8 cellular contexts compared by ENCODE assay signal in the genomic region with DNA sequence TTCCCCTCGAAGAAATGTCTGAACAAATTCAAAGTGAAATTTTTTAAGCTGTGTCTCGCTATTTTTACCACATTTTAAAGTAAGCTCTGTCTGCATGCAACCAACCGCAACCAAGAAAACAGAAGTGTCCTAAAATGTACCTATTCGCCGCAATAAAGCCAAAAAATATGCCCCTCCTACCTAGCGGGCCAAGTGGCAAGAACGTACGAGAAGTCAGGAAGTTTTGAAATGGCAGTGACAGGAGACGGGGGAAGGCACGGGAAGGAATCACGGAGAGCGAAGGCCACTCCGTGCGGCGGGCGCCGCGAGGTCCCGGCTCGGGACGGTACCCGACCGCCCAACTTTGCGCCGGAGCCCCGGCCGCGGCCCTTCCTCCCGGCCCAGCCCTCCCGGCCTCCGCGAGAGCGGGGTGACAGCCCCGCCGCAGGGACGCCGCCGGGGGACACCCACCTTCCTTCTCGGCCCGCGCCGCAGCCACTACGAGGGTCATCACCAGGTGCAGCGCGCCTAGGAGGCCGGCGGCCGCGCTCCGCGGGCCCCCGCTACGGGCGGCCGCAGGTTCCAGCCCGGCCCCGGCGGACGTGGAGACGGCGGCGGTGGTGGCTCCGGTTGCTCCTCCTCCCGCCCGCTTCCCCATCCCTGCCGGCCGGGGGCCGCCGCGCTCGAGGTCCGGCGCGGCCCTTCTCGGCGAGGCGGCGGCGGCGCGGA. TPM values are rescaled to one million over a fixed set of nuclear protein-coding genes. Genes with fewer than 3 reads are reported as not detected.
DNase-seq lines count a peak whose midpoint lies in the region; ATAC-seq lines count a peak whose summit lies in the region.

No MANE protein-coding gene starts in this region.

- peak overlapping the region; percentile 96 for H3K27ac Mint-ChIP-seq in activated CD4-positive, alpha-beta memory T cell treated with anti-CD3 and anti-CD28 coated beads, Interleukin-2, amount 10 ng/mL, durations not matched to agents 7 days and 5 days

- H3K4me3 ChIP-seq in endocrine pancreas (ENCODE audit: control insufficient read depth, insufficient read depth, low read length), result peak overlapping the region; percentile 96
- H3K4me3 ChIP-seq in mucosa of stomach (ENCODE audit: low read length), result peak overlapping the region; percentile 72

- H3K9me3 ChIP-seq in endocrine pancreas (ENCODE audit: control insufficient read depth, low read length) (no peaks in the 10 kb centered on the region), mucosa of stomach (ENCODE audit: control insufficient read depth, low read length) (no peaks in the 10 kb centered on the region)

- H3K27me3 ChIP-seq in endocrine pancreas (ENCODE audit: control insufficient read depth, insufficient read depth, low read length) (no peaks in the 10 kb centered on the region), mucosa of stomach (ENCODE audit: control insufficient read depth, insufficient read depth, low read length) (no peaks in the 10 kb centered on the region)

- POLR2A ChIA-PET in activated CD4-positive, alpha-beta memory T cell treated with anti-CD3 and anti-CD28 coated beads, Interleukin-2, amount 10 ng/mL, durations not matched to agents 7 days and 5 days (lab: Charles Lee), result interaction anchor here (0.7 to 1.1 kb wide), 7 partner anchors 11 to 188 kb away, joined by 3 to 5 read pairs (median 4); no protein-coding TSS in a partner anchor

- peaks cover 5% of the 10 kb centered on the region for H3K36me3 Mint-ChIP-seq in activated CD4-positive, alpha-beta memory T cell treated with anti-CD3 and anti-CD28 coated beads, Interleukin-2, amount 10 ng/mL, durations not matched to agents 7 days and 5 days (ENCODE audit: low read depth)

- peak; percentile 74 for DNase-seq in NK-92 treated with Interleukin-12 subunit alpha and Interleukin-12 subunit beta, amount 100 ng/mL, for 24 hours (lab: John Stamatoyannopoulos, UW)
- DNase-seq in NK-92 (lab: John Stamatoyannopoulos, UW; ENCODE audit: unreplicated experiment), result no peak
- peak; percentile 65 for DNase-seq in NCI-H2171 treated with DMSO at 0.1 percent for 48 hours (lab: John Stamatoyannopoulos, UW)
- peak; percentile 53 for DNase-seq in activated CD4-positive, alpha-beta memory T cell treated with anti-CD3 and anti-CD28 coated beads, Interleukin-2, amount 10 ng/mL, durations not matched to agents 7 days and 5 days
- peak; percentile 22 to 36 for DNase-seq in stimulated activated CD8-positive, alpha-beta memory T cell treated with anti-CD3 and anti-CD28 coated beads, Interleukin-7, amount 100 ng/mL, for 48 hours (ENCODE audit: extremely low read depth in 1 of 2, low read depth in 1 of 2)

- CTCF ChIA-PET in activated CD4-positive, alpha-beta memory T cell treated with anti-CD3 and anti-CD28 coated beads, Interleukin-2, amount 10 ng/mL, durations not matched to agents 7 days and 5 days (lab: Charles Lee), result interaction anchor here (0.8 to 0.9 kb wide), 3 partner anchors 154 to 221 kb away, joined by 3 to 7 read pairs (median 4); no protein-coding TSS in a partner anchor

- H3K4me3 Mint-ChIP-seq in activated CD4-positive, alpha-beta memory T cell treated with anti-CD3 and anti-CD28 coated beads, Interleukin-2, amount 10 ng/mL, durations not matched to agents 7 days and 5 days, result peak overlapping the region; percentile 91

- ATAC-seq in HG02884 (IDR thresholded peaks at IDR 0.05; ENCODE audit: unreplicated experiment), result peak; percentile 23

- H3K9me3 Mint-ChIP-seq in activated CD4-positive, alpha-beta memory T cell treated with anti-CD3 and anti-CD28 coated beads, Interleukin-2, amount 10 ng/mL, durations not matched to agents 7 days and 5 days, result no peaks in the 10 kb centered on the region

- peak overlapping the region; percentile 94 for H3K9ac ChIP-seq in endocrine pancreas (ENCODE audit: control insufficient read depth, insufficient read depth, low read length)
- peak overlapping the region; percentile 91 for H3K9ac ChIP-seq in mucosa of stomach (ENCODE audit: low read length)

- H3K4me1 ChIP-seq in endocrine pancreas (ENCODE audit: control insufficient read depth, insufficient read depth, low read length) (peaks cover 15% of the 10 kb centered on the region), mucosa of stomach (ENCODE audit: control insufficient read depth, insufficient read depth, low read length) (peaks cover 10% of the 10 kb centered on the region)

- no peaks in the 10 kb centered on the region for H3K36me3 ChIP-seq in endocrine pancreas (ENCODE audit: control insufficient read depth, insufficient read depth, low read length)
- no peaks in the 10 kb centered on the region for H3K36me3 ChIP-seq in mucosa of stomach (ENCODE audit: control insufficient read depth, insufficient read depth, low read length)

- H3K27me3 Mint-ChIP-seq in activated CD4-positive, alpha-beta memory T cell treated with anti-CD3 and anti-CD28 coated beads, Interleukin-2, amount 10 ng/mL, durations not matched to agents 7 days and 5 days, result peaks cover 3% of the 10 kb centered on the region

- peaks cover 31% of the 10 kb centered on the region for H3K4me1 Mint-ChIP-seq in activated CD4-positive, alpha-beta memory T cell treated with anti-CD3 and anti-CD28 coated beads, Interleukin-2, amount 10 ng/mL, durations not matched to agents 7 days and 5 days

RNA-seq across cellular contexts. Expression of gene TMEM131, which starts 0.6 kb away (rescaled TPM):
- 10 to 100 TPM; 31.3 to 31.9 TPM for total RNA-seq in activated CD4-positive, alpha-beta memory T cell treated with anti-CD3 and anti-CD28 coated beads, Interleukin-2, amount 10 ng/mL, durations not matched to agents 7 days and 5 days
